In genomic region chr7:130988443-130988842, GRCh38 we compare ENCODE assay signal across 11 cellular contexts.
DNase-seq lines count a peak whose midpoint lies in the region; ATAC-seq lines count a peak whose summit lies in the region.
"Had no signal": no experiment of that assay in that cellular context is flagged by ENCODE, and none has a peak within 500 bp of the region (broad histone marks: within the 10 kb centered on the region; RNA-seq: fewer than 3 reads in every experiment).

No MANE protein-coding gene starts in this region.

- in situ Hi-C loops in GM23248 (cut with MboI), result no loop called here

- H2AFZ ChIP-seq in GM23248, result no peak overlapping the region

- intact Hi-C loops in posterior cingulate gyrus (cut with DNase I), result no loop called here
- intact Hi-C loops in left ventricle myocardium superior (cut with micrococcal nuclease), result no loop called here

- WGBS in GM23248 (ENCODE audit: low coverage in 1 of 2, low lambda C conversion rate in 2 of 2, missing lambda C conversion rate in 2 of 2), 2 experiments, result 3 to 6% methylated on average over 5 of the region's 5 CpGs

- peak overlapping the region; percentile 50 for H3K9ac ChIP-seq in GM23248

- H3K9me3 ChIP-seq in GM23248 (ENCODE audit: low read depth) (no peaks in the 10 kb centered on the region), muscle layer of duodenum (ENCODE audit: control insufficient read depth in 1 of 2, low read length in 2 of 2) (no peaks in the 10 kb centered on the region)

- H3K27ac ChIP-seq in GM23248 (peak overlapping the region; percentile 83), muscle layer of duodenum (ENCODE audit: low read length) (peak overlapping the region; percentile 36)
- H3K27ac ChIP-seq: SK-N-MC had no signal

- H3K4me3 ChIP-seq in GM23248 (no peak overlapping the region), muscle layer of duodenum (ENCODE audit: low read depth in 1 of 2, low read length in 2 of 2) (no peak overlapping the region)
- H3K4me3 ChIP-seq: SK-N-MC had no signal

- no peak for ATAC-seq in left ventricle myocardium superior

- no peaks in the 10 kb centered on the region for H3K9me2 ChIP-seq in GM23248 (ENCODE audit: insufficient read depth)

- peaks cover 39% of the 10 kb centered on the region for H3K4me1 ChIP-seq in GM23248 (ENCODE audit: insufficient read depth)
- peaks cover 12 to 64% of the 10 kb centered on the region in 2 donors for H3K4me1 ChIP-seq in muscle layer of duodenum (ENCODE audit: control insufficient read depth in 1 of 2, insufficient read depth in 2 of 2, low read length in 2 of 2)

- H3K4me2 ChIP-seq in GM23248 (ENCODE audit: unreplicated experiment), result no peak overlapping the region

- DNase-seq in Ammon's horn (ENCODE audit: low spot score) (peak; percentile 57), GM23248 (peak; percentile 72), amniotic epithelial cell (ENCODE audit: low read depth) (peak; percentile 36), posterior cingulate gyrus (no peak), NOMO-1 treated with DMSO at 0.1 percent for 48 hours (lab: John Stamatoyannopoulos, UW; ENCODE audit: unreplicated experiment) (no peak), left ventricle myocardium superior (no peak), NCI-H2171 treated with DMSO at 0.1 percent for 48 hours (lab: John Stamatoyannopoulos, UW) (no peak)
- DNase-seq: aorta, NCI-H1105 treated with DMSO at 0.1 percent for 48 hours had no signal

- H3K36me3 ChIP-seq in GM23248 (ENCODE audit: low read depth) (peaks cover 6% of the 10 kb centered on the region), muscle layer of duodenum (ENCODE audit: control insufficient read depth in 1 of 2, insufficient read depth in 2 of 2, low read length in 2 of 2) (peaks cover 0 to 1% of the 10 kb centered on the region in 2 donors)

- H3K79me2 ChIP-seq in GM23248 (ENCODE audit: insufficient read depth), result peaks cover 100% of the 10 kb centered on the region

- H3K27me3 ChIP-seq in GM23248 (replicated peaks; ENCODE audit: insufficient read depth) (no peaks in the 10 kb centered on the region), muscle layer of duodenum (ENCODE audit: low read depth, low read length) (no peaks in the 10 kb centered on the region)

- H3F3A ChIP-seq in GM23248 (ENCODE audit: insufficient read depth), result peaks cover 65% of the 10 kb centered on the region

- H4K20me1 ChIP-seq in GM23248 (ENCODE audit: insufficient read depth), result no peaks in the 10 kb centered on the region

Comparison
In these comparisons a context has a peak if more than half of its experiments do, and no peak if none do; other contexts are left out.
1. DNase-seq: peak in Ammon's horn (single experiment), GM23248 (single experiment) and amniotic epithelial cell (single experiment); none in posterior cingulate gyrus (0 of 10), NOMO-1 treated with DMSO at 0.1 percent for 48 hours (single experiment), left ventricle myocardium superior (single experiment) and NCI-H2171 treated with DMSO at 0.1 percent for 48 hours (single experiment).